ENCODE assay signal across 27 cellular contexts in the genomic region with DNA sequence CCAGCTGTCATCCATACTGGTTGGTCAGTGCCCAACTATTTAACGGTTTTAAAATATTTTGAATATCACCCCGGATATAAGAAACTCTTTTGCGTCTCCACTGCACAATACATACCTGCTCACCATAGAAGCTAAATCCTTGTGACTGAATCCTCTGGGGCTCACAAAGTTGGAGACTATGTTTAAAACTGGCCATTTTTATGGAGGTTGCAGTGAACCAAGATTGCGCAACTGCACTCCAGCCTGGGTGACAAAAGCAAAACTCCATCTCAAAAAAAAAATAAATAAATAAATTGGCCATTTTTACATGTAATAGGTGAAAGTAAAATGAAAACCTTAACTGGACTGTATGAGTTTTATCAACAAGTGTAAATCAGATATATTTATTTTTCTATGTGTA. TPM values are rescaled to one million over a fixed set of nuclear protein-coding genes. Genes with fewer than 3 reads are reported as not detected.
"Had no signal": no experiment of that assay in that cellular context is flagged by ENCODE, and none has a peak within 500 bp of the region (broad histone marks: within the 10 kb centered on the region; RNA-seq: fewer than 3 reads in every experiment).

No MANE protein-coding gene starts in this region.

- DNase-seq: activated CD4-positive, alpha-beta memory T cell treated with anti-CD3 and anti-CD28 coated beads, Interleukin-2, amount 10 ng/mL, durations not matched to agents 7 days and 5 days; activated CD4-positive, alpha-beta T cell treated with anti-CD3 and anti-CD28 coated beads for 1 hour; activated CD4-positive, alpha-beta T cell treated with anti-CD3 and anti-CD28 coated beads for 4 hours; activated CD4-positive, alpha-beta T cell treated with anti-CD3 and anti-CD28 coated beads, Interleukin-2, amount 10 ng/mL, durations not matched to agents 7 days and 5 days; activated CD4-positive, alpha-beta T cell treated with anti-CD3 and anti-CD28 coated beads, Interleukin-2, amount 50 U/mL, for 4 hours; activated effector memory CD4-positive, alpha-beta T cell treated with anti-CD3 and anti-CD28 coated beads, Interleukin-2, amount 50 U/mL, for 16 hours; activated naive CD4-positive, alpha-beta T cell treated with anti-CD3 and anti-CD28 coated beads for 36 hours; activated naive CD8-positive, alpha-beta T cell treated with anti-CD3 and anti-CD28 coated beads for 36 hours; activated naive CD8-positive, alpha-beta T cell treated with anti-CD3 and anti-CD28 coated beads, Interleukin-2, amount 50 U/mL, for 24 hours; activated T-cell treated with anti-CD3 and anti-CD28 coated beads, Interleukin-2, amount 50 U/mL, for 48 hours; adrenal gland; amygdala; aorta; body of pancreas; caudate nucleus; colonic mucosa; dorsolateral prefrontal cortex; effector memory CD4-positive, alpha-beta T cell; endodermal cell; foreskin fibroblast; head of caudate nucleus; T-helper 2 cell had no signal

- H3K27ac ChIP-seq: adrenal gland, body of pancreas, colonic mucosa, dorsolateral prefrontal cortex, VCaP had no signal

- H3K4me3 ChIP-seq: adrenal gland, body of pancreas, colonic mucosa, dorsolateral prefrontal cortex had no signal

- H3K4me1 ChIP-seq: adrenal gland, colonic mucosa had no signal

- H3K27me3 ChIP-seq: adrenal gland, body of pancreas, colonic mucosa, dorsolateral prefrontal cortex had no signal

- H3K9me3 ChIP-seq: adrenal gland, body of pancreas, colonic mucosa had no signal

- H3K36me3 ChIP-seq: adrenal gland, colonic mucosa had no signal

- ATAC-seq: activated naive CD8-positive, alpha-beta T cell treated with anti-CD3 and anti-CD28 coated beads, Interleukin-2, amount 50 U/mL, for 24 hours; body of pancreas; esophagus mucosa; WTC11 had no signal

RNA-seq across cellular contexts. Expression of gene TMEM17, which starts 55.6 kb away (rescaled TPM):
- total RNA-seq: activated CD4-positive, alpha-beta T cell treated with anti-CD3 and anti-CD28 coated beads, Interleukin-2, amount 10 ng/mL, durations not matched to agents 7 days and 5 days; activated T-helper 2 cell treated with anti-CD3 and anti-CD28 coated beads, Interferon-gamma antibody, Interleukin-2, Interleukin-4, amounts not matched to agents 10 μg/mL and 5 μg/mL and 100 μg/mL, durations not matched to agents 14 hours and 24 hours and 36 hours; T-helper 1 cell treated with Interleukin-12 subunit alpha and Interleukin-12 subunit beta and Interleukin-4 antibody, amounts not matched to agents 30 ng/mL and 1 ng/mL, for 36 hours had no signal
